Comparison of ENCODE assay signal across 1 cellular context in the genomic region with DNA sequence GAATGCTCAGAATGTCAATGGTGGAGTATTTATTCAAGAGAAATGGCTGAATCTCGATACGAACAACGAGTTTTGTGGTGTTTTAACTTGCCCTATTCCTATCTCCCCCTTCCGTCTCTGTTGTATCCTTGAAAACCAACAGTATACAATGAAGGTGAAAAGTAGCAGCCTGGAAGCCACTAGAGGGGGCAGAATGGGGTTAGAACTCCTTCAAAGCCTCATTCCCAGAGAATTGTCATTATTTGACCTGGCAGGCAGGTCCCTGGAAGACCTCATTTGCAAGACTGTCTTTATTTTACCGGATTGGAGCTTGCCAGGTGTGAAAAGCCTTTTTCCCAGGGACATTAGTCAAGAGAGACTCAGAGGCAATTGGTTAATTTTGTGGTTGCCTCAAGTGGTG.
TF ChIP-seq lines count a peak whose summit lies in the region.

No MANE protein-coding gene starts in this region.

TF ChIP-seq in GM23338, 12 proteins besides CTCF, POLR2A, EP300 and RAD21 (continued from another document):
- no peak for TF ChIP-seq EZH2 (IDR thresholded peaks at IDR 0.05; ENCODE audit: low read depth, unreplicated experiment)
- TF ChIP-seq STAT1 (IDR thresholded peaks at IDR 0.05; ENCODE audit: unreplicated experiment), result no peak
- TF ChIP-seq ZNF114 (CRISPR knock-in tag; IDR thresholded peaks at IDR 0.05), result no peak
- TF ChIP-seq, protein P1, sequence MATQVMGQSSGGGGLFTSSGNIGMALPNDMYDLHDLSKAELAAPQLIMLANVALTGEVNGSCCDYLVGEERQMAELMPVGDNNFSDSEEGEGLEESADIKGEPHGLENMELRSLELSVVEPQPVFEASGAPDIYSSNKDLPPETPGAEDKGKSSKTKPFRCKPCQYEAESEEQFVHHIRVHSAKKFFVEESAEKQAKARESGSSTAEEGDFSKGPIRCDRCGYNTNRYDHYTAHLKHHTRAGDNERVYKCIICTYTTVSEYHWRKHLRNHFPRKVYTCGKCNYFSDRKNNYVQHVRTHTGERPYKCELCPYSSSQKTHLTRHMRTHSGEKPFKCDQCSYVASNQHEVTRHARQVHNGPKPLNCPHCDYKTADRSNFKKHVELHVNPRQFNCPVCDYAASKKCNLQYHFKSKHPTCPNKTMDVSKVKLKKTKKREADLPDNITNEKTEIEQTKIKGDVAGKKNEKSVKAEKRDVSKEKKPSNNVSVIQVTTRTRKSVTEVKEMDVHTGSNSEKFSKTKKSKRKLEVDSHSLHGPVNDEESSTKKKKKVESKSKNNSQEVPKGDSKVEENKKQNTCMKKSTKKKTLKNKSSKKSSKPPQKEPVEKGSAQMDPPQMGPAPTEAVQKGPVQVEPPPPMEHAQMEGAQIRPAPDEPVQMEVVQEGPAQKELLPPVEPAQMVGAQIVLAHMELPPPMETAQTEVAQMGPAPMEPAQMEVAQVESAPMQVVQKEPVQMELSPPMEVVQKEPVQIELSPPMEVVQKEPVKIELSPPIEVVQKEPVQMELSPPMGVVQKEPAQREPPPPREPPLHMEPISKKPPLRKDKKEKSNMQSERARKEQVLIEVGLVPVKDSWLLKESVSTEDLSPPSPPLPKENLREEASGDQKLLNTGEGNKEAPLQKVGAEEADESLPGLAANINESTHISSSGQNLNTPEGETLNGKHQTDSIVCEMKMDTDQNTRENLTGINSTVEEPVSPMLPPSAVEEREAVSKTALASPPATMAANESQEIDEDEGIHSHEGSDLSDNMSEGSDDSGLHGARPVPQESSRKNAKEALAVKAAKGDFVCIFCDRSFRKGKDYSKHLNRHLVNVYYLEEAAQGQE (IDR thresholded peaks at IDR 0.05; ENCODE audit: unreplicated experiment), result no peak
- no peak for TF ChIP-seq ZNF331 (CRISPR knock-in tag; IDR thresholded peaks at IDR 0.05; ENCODE audit: low read depth)
- no peak for TF ChIP-seq CREB1 (CRISPR knock-in tag; IDR thresholded peaks at IDR 0.05; ENCODE audit: low read depth)
